15 cellular contexts compared by ENCODE assay signal in genomic region chr12:11702959-11703358, GRCh38. TPM values are rescaled to one million over a fixed set of nuclear protein-coding genes. Genes with fewer than 3 reads are reported as not detected.
DNase-seq lines count a peak whose midpoint lies in the region; ATAC-seq lines count a peak whose summit lies in the region.
"Had no signal": no experiment of that assay in that cellular context is flagged by ENCODE, and none has a peak within 500 bp of the region (broad histone marks: within the 10 kb centered on the region; RNA-seq: fewer than 3 reads in every experiment).

No MANE protein-coding gene starts in this region.

- no peaks in the 10 kb centered on the region for H3K9me3 Mint-ChIP-seq in activated T-cell treated with anti-CD3 and anti-CD28 coated beads, Interleukin-2, amount 50 U/mL, for 4 hours
- H3K9me3 Mint-ChIP-seq in stimulated activated naive CD8-positive, alpha-beta T cell treated with anti-CD3 and anti-CD28 coated beads, Interleukin-15, Interleukin-2, amounts not matched to agents 100 ng/mL and 50 ng/mL, for 24 hours = no peaks in the 10 kb centered on the region
- H3K9me3 Mint-ChIP-seq in CD8-positive, alpha-beta memory T cell = no peaks in the 10 kb centered on the region
- H3K9me3 Mint-ChIP-seq in CD4-positive, alpha-beta memory T cell = no peaks in the 10 kb centered on the region
- H3K9me3 Mint-ChIP-seq: natural killer cell treated with Interleukin-12 subunit alpha and Interleukin-12 subunit beta and Interleukin-15 and Interleukin-18, amount 100 ng/mL, for 72 hours had no signal

- H3K4me1 Mint-ChIP-seq in activated T-cell treated with anti-CD3 and anti-CD28 coated beads, Interleukin-2, amount 50 U/mL, for 4 hours (ENCODE audit: low read depth) = peaks cover 47% of the 10 kb centered on the region
- H3K4me1 Mint-ChIP-seq in stimulated activated naive CD8-positive, alpha-beta T cell treated with anti-CD3 and anti-CD28 coated beads, Interleukin-15, Interleukin-2, amounts not matched to agents 100 ng/mL and 50 ng/mL, for 24 hours (ENCODE audit: low read depth) = peaks cover 43% of the 10 kb centered on the region
- peaks cover 23 to 38% (median 34%) of the 10 kb centered on the region in 3 donors for H3K4me1 Mint-ChIP-seq in CD8-positive, alpha-beta memory T cell
- peaks cover 34 to 73% (median 52%) of the 10 kb centered on the region in 4 donors for H3K4me1 Mint-ChIP-seq in CD4-positive, alpha-beta memory T cell

- CTCF ChIA-PET in CD8-positive, alpha-beta memory T cell (lab: Charles Lee) = no interaction called here
- CTCF ChIA-PET in CD4-positive, alpha-beta memory T cell (lab: Charles Lee; ENCODE audit: partially characterized antibody) = no interaction called here

- POLR2A ChIA-PET in CD8-positive, alpha-beta memory T cell (lab: Charles Lee) = no interaction called here
- POLR2A ChIA-PET in CD4-positive, alpha-beta memory T cell (lab: Charles Lee; ENCODE audit: partially characterized antibody) = no interaction called here

- H3K27ac Mint-ChIP-seq in stimulated activated naive CD8-positive, alpha-beta T cell treated with anti-CD3 and anti-CD28 coated beads, Interleukin-15, Interleukin-2, amounts not matched to agents 100 ng/mL and 50 ng/mL, for 24 hours = peak overlapping the region; percentile 83
- H3K27ac Mint-ChIP-seq in CD8-positive, alpha-beta memory T cell = peak overlapping the region in 3 of 8 donors; percentile 18 to 44 (median 29)
- H3K27ac Mint-ChIP-seq in CD4-positive, alpha-beta memory T cell = peak overlapping the region in 2 of 7 donors; percentile 19 to 27

- H3K27me3 ChIP-seq in CD8-positive, alpha-beta memory T cell (ENCODE audit: insufficient read depth, low read length, poor library complexity, severe bottlenecking) = no peaks in the 10 kb centered on the region
- no peaks in the 10 kb centered on the region for H3K27me3 ChIP-seq in CD4-positive, alpha-beta memory T cell (ENCODE audit: insufficient read depth, low read length)

- H3K27me3 Mint-ChIP-seq in activated T-cell treated with anti-CD3 and anti-CD28 coated beads, Interleukin-2, amount 50 U/mL, for 4 hours (ENCODE audit: low read depth) = no peaks in the 10 kb centered on the region
- H3K27me3 Mint-ChIP-seq in stimulated activated naive CD8-positive, alpha-beta T cell treated with anti-CD3 and anti-CD28 coated beads, Interleukin-15, Interleukin-2, amounts not matched to agents 100 ng/mL and 50 ng/mL, for 24 hours = no peaks in the 10 kb centered on the region
- no peaks in the 10 kb centered on the region for H3K27me3 Mint-ChIP-seq in CD8-positive, alpha-beta memory T cell
- no peaks in the 10 kb centered on the region for H3K27me3 Mint-ChIP-seq in CD4-positive, alpha-beta memory T cell
- H3K27me3 Mint-ChIP-seq: natural killer cell treated with Interleukin-12 subunit alpha and Interleukin-12 subunit beta and Interleukin-15 and Interleukin-18, amount 100 ng/mL, for 72 hours had no signal

- peaks cover 10% of the 10 kb centered on the region for H3K36me3 Mint-ChIP-seq in activated T-cell treated with anti-CD3 and anti-CD28 coated beads, Interleukin-2, amount 50 U/mL, for 4 hours (ENCODE audit: insufficient read depth)
- peaks cover 14% of the 10 kb centered on the region for H3K36me3 Mint-ChIP-seq in stimulated activated naive CD8-positive, alpha-beta T cell treated with anti-CD3 and anti-CD28 coated beads, Interleukin-15, Interleukin-2, amounts not matched to agents 100 ng/mL and 50 ng/mL, for 24 hours (ENCODE audit: low read depth)
- H3K36me3 Mint-ChIP-seq in CD8-positive, alpha-beta memory T cell = peaks cover 2 to 9% (median 3%) of the 10 kb centered on the region in 3 donors
- H3K36me3 Mint-ChIP-seq in CD4-positive, alpha-beta memory T cell = peaks cover 5 to 10% of the 10 kb centered on the region in 2 donors
- H3K36me3 Mint-ChIP-seq: natural killer cell treated with Interleukin-12 subunit alpha and Interleukin-12 subunit beta and Interleukin-15 and Interleukin-18, amount 100 ng/mL, for 72 hours had no signal

- intact Hi-C loops in CD4-positive, alpha-beta memory T cell (cut with micrococcal nuclease) = no loop called here

- no peak overlapping the region for H3K27ac ChIP-seq in CD8-positive, alpha-beta memory T cell (ENCODE audit: low read depth, low read length)
- no peak overlapping the region for H3K27ac ChIP-seq in CD4-positive, alpha-beta memory T cell (ENCODE audit: low read depth, low read length)
- H3K27ac ChIP-seq: KMS-11 had no signal

- ATAC-seq in activated T-cell treated with anti-CD3 and anti-CD28 coated beads, Interleukin-2, amount 50 U/mL, for 4 hours = peak; percentile 86 to 89
- peak; percentile 79 for ATAC-seq in HG02610 (IDR thresholded peaks at IDR 0.05; ENCODE audit: unreplicated experiment)
- ATAC-seq: sciatic nerve had no signal

- H3K36me3 ChIP-seq in CD8-positive, alpha-beta memory T cell (ENCODE audit: insufficient read depth, low read length) = no peaks in the 10 kb centered on the region
- H3K36me3 ChIP-seq in CD4-positive, alpha-beta memory T cell (ENCODE audit: insufficient read depth, low read length) = no peaks in the 10 kb centered on the region

- H3K4me3 ChIP-seq in CD8-positive, alpha-beta memory T cell (ENCODE audit: low read length) = no peak overlapping the region
- H3K4me3 ChIP-seq in CD4-positive, alpha-beta memory T cell (ENCODE audit: low read length in 2 of 2) = no peak overlapping the region

- no peaks in the 10 kb centered on the region for H3K4me1 ChIP-seq in CD8-positive, alpha-beta memory T cell (ENCODE audit: insufficient read depth, low read length)
- peaks cover 5% of the 10 kb centered on the region for H3K4me1 ChIP-seq in CD4-positive, alpha-beta memory T cell (ENCODE audit: insufficient read depth, low read length)

- no peak overlapping the region for H3K4me3 Mint-ChIP-seq in activated T-cell treated with anti-CD3 and anti-CD28 coated beads, Interleukin-2, amount 50 U/mL, for 4 hours
- H3K4me3 Mint-ChIP-seq in stimulated activated naive CD8-positive, alpha-beta T cell treated with anti-CD3 and anti-CD28 coated beads, Interleukin-15, Interleukin-2, amounts not matched to agents 100 ng/mL and 50 ng/mL, for 24 hours = no peak overlapping the region
- H3K4me3 Mint-ChIP-seq in CD8-positive, alpha-beta memory T cell = no peak overlapping the region
- H3K4me3 Mint-ChIP-seq in CD4-positive, alpha-beta memory T cell = no peak overlapping the region
- H3K4me3 Mint-ChIP-seq: natural killer cell treated with Interleukin-12 subunit alpha and Interleukin-12 subunit beta and Interleukin-15 and Interleukin-18, amount 100 ng/mL, for 72 hours had no signal

- no peak for DNase-seq in activated T-cell treated with anti-CD3 and anti-CD28 coated beads, Interleukin-2, amount 50 U/mL, for 4 hours
- no peak for DNase-seq in activated T-cell treated with anti-CD3 and anti-CD28 coated beads, Interleukin-2, amount 50 U/mL, for 1 hour
- DNase-seq in activated T-cell treated with anti-CD3 and anti-CD28 coated beads, Interleukin-2, amount 50 U/mL, for 48 hours = peak; percentile 52 to 55
- no peak for DNase-seq in CD8-positive, alpha-beta memory T cell
- DNase-seq in UCSD-AML1 (lab: John Stamatoyannopoulos, UW; ENCODE audit: unreplicated experiment) = no peak
- no peak for DNase-seq in CD4-positive, alpha-beta memory T cell
- DNase-seq: effector CD8-positive, alpha-beta T cell; foreskin melanocyte; islet precursor cell; NCI-H1694 had no signal

- H3K9me3 ChIP-seq in CD8-positive, alpha-beta memory T cell (ENCODE audit: low read length) = no peaks in the 10 kb centered on the region
- H3K9me3 ChIP-seq in CD4-positive, alpha-beta memory T cell (ENCODE audit: control insufficient read depth in 1 of 2, low read length in 2 of 2) = no peaks in the 10 kb centered on the region

RNA-seq across cellular contexts. Expression of gene ETV6, which starts 53.5 kb away (rescaled TPM):
- 10 to 100 TPM; 46.7 to 58.0 (median 57.5) TPM for total RNA-seq in activated T-cell treated with anti-CD3 and anti-CD28 coated beads, Interleukin-2, amount 50 U/mL, for 4 hours
- total RNA-seq in CD8-positive, alpha-beta memory T cell = 10 to 100 TPM; 49.3 to 51.5 TPM
- 6.0 TPM for polyA plus RNA-seq in CD8-positive, alpha-beta memory T cell
- total RNA-seq in CD4-positive, alpha-beta memory T cell = 10 to 100 TPM; 41.3 to 43.9 TPM
- 10 to 100 TPM in 1 of 2 donors, 1 to 10 TPM in 1; 3.3 to 10.1 TPM for polyA plus RNA-seq in CD4-positive, alpha-beta memory T cell

Comparison
In these comparisons a context has a peak if more than half of its experiments do, and no peak if none do; other contexts are left out.
1. DNase-seq: peak in activated T-cell treated with anti-CD3 and anti-CD28 coated beads, Interleukin-2, amount 50 U/mL, for 48 hours (2 of 2); none in activated T-cell treated with anti-CD3 and anti-CD28 coated beads, Interleukin-2, amount 50 U/mL, for 4 hours (single experiment), activated T-cell treated with anti-CD3 and anti-CD28 coated beads, Interleukin-2, amount 50 U/mL, for 1 hour (single experiment), CD8-positive, alpha-beta memory T cell (0 of 5), UCSD-AML1 (single experiment) and CD4-positive, alpha-beta memory T cell (0 of 5).